In genomic region chr13:43688230-43688907, GRCh38 we compare ENCODE assay signal across 23 cellular contexts.
"Had no signal": no experiment of that assay in that cellular context is flagged by ENCODE, and none has a peak within 500 bp of the region (broad histone marks: within the 10 kb centered on the region; RNA-seq: fewer than 3 reads in every experiment).

No MANE protein-coding gene starts in this region.

- H3K9me3 ChIP-seq: adrenal gland, ascending aorta, esophagus squamous epithelium, gastroesophageal sphincter, lower lobe of right lung, thoracic aorta, upper lobe of right lung had no signal

- H3K36me3 ChIP-seq: adrenal gland, ascending aorta, brain microvascular endothelial cell, esophagus squamous epithelium, gastroesophageal sphincter, lower lobe of right lung, thoracic aorta, upper lobe of right lung, WERI-Rb-1 had no signal

- H3K4me3 ChIP-seq: adrenal gland, ascending aorta, coronary artery, esophagus squamous epithelium, gastroesophageal sphincter, lower lobe of right lung, thoracic aorta, upper lobe of right lung had no signal

- H3K27ac ChIP-seq: adrenal gland, ascending aorta, brain microvascular endothelial cell, coronary artery, esophagus squamous epithelium, lower lobe of right lung, parathyroid adenoma, thoracic aorta, upper lobe of right lung, WERI-Rb-1 had no signal

- H3K4me1 ChIP-seq: ascending aorta, lower lobe of right lung, parathyroid adenoma, upper lobe of right lung had no signal

- H3K27me3 ChIP-seq: adrenal gland, ascending aorta, brain microvascular endothelial cell, esophagus squamous epithelium, gastroesophageal sphincter, upper lobe of right lung had no signal

- DNase-seq: activated CD4-positive, CD25-positive, alpha-beta regulatory T cell treated with anti-CD3 and anti-CD28 coated beads, Interleukin-2, amount 50 U/mL, for 72 hours; activated naive CD4-positive, alpha-beta T cell; activated T-cell treated with anti-CD3 and anti-CD28 coated beads, Interleukin-2, amount 50 U/mL, for 24 hours; adrenal gland; brain microvascular endothelial cell; esophagus squamous epithelium; head of caudate nucleus; islet precursor cell; left colon; lower lobe of right lung; naive B cell; nucleus accumbens; stimulated activated CD4-positive, alpha-beta T cell treated with anti-CD3 and anti-CD28 coated beads, Interleukin-2, amount 100 ng/mL, for 48 hours; stimulated activated naive CD4-positive, alpha-beta T cell; T-cell; upper lobe of right lung; WERI-Rb-1 had no signal

- ATAC-seq: gastroesophageal sphincter, left colon, lower lobe of right lung, sciatic nerve, T-cell, upper lobe of right lung had no signal
